15 cellular contexts compared by ENCODE assay signal in the genomic region with DNA sequence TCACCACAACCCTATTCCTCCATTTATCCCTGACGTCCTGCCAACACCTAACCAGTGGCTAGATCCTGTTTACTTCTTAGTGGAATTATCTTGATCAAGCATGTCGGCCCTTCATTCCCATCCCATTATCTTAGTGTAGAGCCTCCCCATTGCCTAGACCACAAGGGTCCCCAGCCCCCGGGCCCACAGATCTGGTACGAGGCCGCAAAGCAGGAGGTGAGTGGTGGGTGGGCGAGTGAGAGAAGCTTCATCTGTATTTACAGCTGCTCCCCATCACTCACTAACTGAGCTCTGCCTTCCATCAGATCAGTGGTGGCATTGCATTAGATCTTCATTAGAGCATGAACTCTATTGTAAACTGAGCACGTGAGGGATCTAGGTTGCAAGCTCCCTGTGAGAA.
DNase-seq lines count a peak whose midpoint lies in the region; ATAC-seq and TF ChIP-seq lines count a peak whose summit lies in the region.
"Had no signal": no experiment of that assay in that cellular context is flagged by ENCODE, and none has a peak within 500 bp of the region (broad histone marks: within the 10 kb centered on the region; RNA-seq: fewer than 3 reads in every experiment).

No MANE protein-coding gene starts in this region.

- H3K27ac ChIP-seq in KMS-11 (no peak overlapping the region; the same call in 1 of the 2 replicates), PC-3 (ENCODE audit: low read length) (no peak overlapping the region), stomach smooth muscle (ENCODE audit: low read length) (peak overlapping the region; percentile 18)
- H3K27ac ChIP-seq: GM23248 had no signal

- peak overlapping the region; percentile 30; the same call in 1 of the 2 replicates for H3K4me2 ChIP-seq in KMS-11
- no peak overlapping the region for H3K4me2 ChIP-seq in PC-3 (ENCODE audit: low read length)

- H4K20me1 ChIP-seq in KMS-11 (ENCODE audit: insufficient read depth) (no peaks in the 10 kb centered on the region), PC-3 (ENCODE audit: low read length) (no peaks in the 10 kb centered on the region)

- no peak overlapping the region for H3K4me3 ChIP-seq in KMS-11 (IDR thresholded peaks at IDR 0.05; ENCODE audit: insufficient read depth, low read depth, low read length)
- no peak overlapping the region for H3K4me3 ChIP-seq in PC-3 (ENCODE audit: low read length)
- no peak overlapping the region for H3K4me3 ChIP-seq in stomach smooth muscle (ENCODE audit: low read length in 2 of 2)
- H3K4me3 ChIP-seq: GM23248 had no signal

- H3K27me3 ChIP-seq in KMS-11 (ENCODE audit: insufficient read depth, low read depth) = no peaks in the 10 kb centered on the region
- no peaks in the 10 kb centered on the region for H3K27me3 ChIP-seq in PC-3 (ENCODE audit: low read length)
- H3K27me3 ChIP-seq in stomach smooth muscle (ENCODE audit: control insufficient read depth in 1 of 2, insufficient read depth in 2 of 2, low read length in 2 of 2) = no peaks in the 10 kb centered on the region

- no peaks in the 10 kb centered on the region for H3K36me3 ChIP-seq in KMS-11 (ENCODE audit: insufficient read depth)
- no peaks in the 10 kb centered on the region for H3K36me3 ChIP-seq in PC-3 (ENCODE audit: low read depth, low read length)
- H3K36me3 ChIP-seq in stomach smooth muscle (ENCODE audit: control insufficient read depth in 2 of 2, insufficient read depth in 2 of 2, low read length in 2 of 2) = no peaks in the 10 kb centered on the region

- POLR2A ChIA-PET in PC-3 (lab: Charles Lee; ENCODE audit: unreplicated experiment) = no interaction called here

- no peaks in the 10 kb centered on the region for H3K9me2 ChIP-seq in PC-3 (replicated peaks; ENCODE audit: low read length)

- no TSS peak for BruUV-seq in PC-3 (replicated peaks; lab: Mats Ljungman, UMichigan)

- ATAC-seq in PC-3 (0 out of 2 replicates have a peak, but pooled peaks have one; percentile 18), GM19023 (IDR thresholded peaks at IDR 0.05; ENCODE audit: unreplicated experiment) (no peak), sciatic nerve (no peak)
- ATAC-seq: HepG2 had no signal

- TF ChIP-seq CTCF in KMS-11 (conservative IDR thresholded peaks at IDR 0.05; ENCODE audit: low read depth, low read length) = no peak
- no peak for TF ChIP-seq CTCF in PC-3 (conservative IDR thresholded peaks at IDR 0.05; ENCODE audit: low read depth, low read length)
- no peak for TF ChIP-seq CTCF in mesothelial cell of epicardium (IDR thresholded peaks at IDR 0.05; ENCODE audit: unreplicated experiment)

- CTCF ChIA-PET in PC-3 (lab: Charles Lee) = no interaction called here

- no peak overlapping the region for H3K9ac ChIP-seq in KMS-11
- H3K9ac ChIP-seq in PC-3 (ENCODE audit: low read length) = no peak overlapping the region
- no peak overlapping the region for H3K9ac ChIP-seq in stomach smooth muscle (ENCODE audit: low read length in 2 of 2)

- H3K4me1 ChIP-seq in KMS-11 (ENCODE audit: low read depth, poor library complexity, severe bottlenecking) (peaks cover 65% of the 10 kb centered on the region), PC-3 (ENCODE audit: insufficient read depth, low read length) (no peaks in the 10 kb centered on the region), stomach smooth muscle (ENCODE audit: control insufficient read depth, insufficient read depth, low read length) (peaks cover 28% of the 10 kb centered on the region)

- peaks cover 3% of the 10 kb centered on the region for H3K36me3 Mint-ChIP-seq in mesothelial cell of epicardium

- no peak overlapping the region for H3K4me3 Mint-ChIP-seq in mesothelial cell of epicardium
- H3K4me3 Mint-ChIP-seq: B cell; CD4-positive, alpha-beta T cell had no signal

- no peaks in the 10 kb centered on the region for H3K9me3 Mint-ChIP-seq in mesothelial cell of epicardium
- H3K9me3 Mint-ChIP-seq: CD4-positive, alpha-beta T cell had no signal

- H2AFZ ChIP-seq in KMS-11 (ENCODE audit: low read depth) (no peak overlapping the region), PC-3 (ENCODE audit: low read length) (no peak overlapping the region)
- H2AFZ ChIP-seq: GM23248 had no signal

- DNase-seq in PC-3 (no peak), mesothelial cell of epicardium (ENCODE audit: low spot score in 2 of 2, unreplicated experiment in 2 of 2) (no peak), Ammon's horn (ENCODE audit: low spot score) (no peak), sciatic nerve (ENCODE audit: low spot score) (no peak)
- DNase-seq: ACHN; C1 segment of cervical spinal cord; Calu3; CD4-positive, alpha-beta T cell; GM23248; H7 had no signal

- intact Hi-C loops in PC-3 (cut with micrococcal nuclease) = no loop called here
- intact Hi-C loops in sciatic nerve (cut with DNase I) = no loop called here

- peak overlapping the region; percentile 40 for H3K27ac Mint-ChIP-seq in mesothelial cell of epicardium
- H3K27ac Mint-ChIP-seq: B cell; CD4-positive, alpha-beta T cell had no signal

- no peaks in the 10 kb centered on the region for H3F3A ChIP-seq in PC-3 (ENCODE audit: low read length, unreplicated experiment)

- H3K79me2 ChIP-seq in KMS-11 (ENCODE audit: insufficient read depth, low read depth) (no peaks in the 10 kb centered on the region), PC-3 (ENCODE audit: low read length) (no peaks in the 10 kb centered on the region)

- peaks cover 54% of the 10 kb centered on the region for H3K4me1 Mint-ChIP-seq in mesothelial cell of epicardium
- H3K4me1 Mint-ChIP-seq: B cell had no signal

- H3K27me3 Mint-ChIP-seq in mesothelial cell of epicardium (ENCODE audit: low read depth) = no peaks in the 10 kb centered on the region

- H3K9me3 ChIP-seq in PC-3 (ENCODE audit: low read length) (no peaks in the 10 kb centered on the region), stomach smooth muscle (ENCODE audit: control insufficient read depth in 2 of 2, low read length in 2 of 2) (no peaks in the 10 kb centered on the region)
